In genomic region chr6:56685994-56686393, GRCh38 we compare ENCODE assay signal across 20 cellular contexts. TPM values are rescaled to one million over a fixed set of nuclear protein-coding genes. Genes with fewer than 3 reads are reported as not detected.
DNase-seq lines count a peak whose midpoint lies in the region; ATAC-seq and TF ChIP-seq lines count a peak whose summit lies in the region.
"Had no signal": no experiment of that assay in that cellular context is flagged by ENCODE, and none has a peak within 500 bp of the region (broad histone marks: within the 10 kb centered on the region; RNA-seq: fewer than 3 reads in every experiment).

No MANE protein-coding gene starts in this region.

- H3K9me2 ChIP-seq in hepatocyte (replicated peaks; ENCODE audit: insufficient read depth): no peaks in the 10 kb centered on the region

- peak overlapping the region; percentile 68 for H3K4me2 ChIP-seq in hepatocyte
- H3K4me2 ChIP-seq: BLaER1 treated with 17β-estradiol and CSF1 and Interleukin-3, amounts not matched to agents 10 nM and 100 nM; KMS-11 had no signal

- H3K27ac ChIP-seq in hepatocyte (peak overlapping the region; percentile 93), gastrocnemius medialis (peak overlapping the region; percentile 89 to 96 (median 94))
- H3K27ac ChIP-seq: BLaER1 treated with 17β-estradiol and CSF1 and Interleukin-3, amounts not matched to agents 10 nM and 100 nM; KMS-11 had no signal

- peak; percentile 19 for DNase-seq in DMS53 (lab: John Stamatoyannopoulos, UW)
- no peak for DNase-seq in DMS53 treated with DMSO at 0.1 percent for 48 hours (lab: John Stamatoyannopoulos, UW; ENCODE audit: unreplicated experiment)
- peak; percentile 82 for DNase-seq in SK-N-DZ (ENCODE audit: low spot score)
- no peak for DNase-seq in hepatocyte (ENCODE audit: low spot score)
- no peak for DNase-seq in gastrocnemius medialis
- no peak for DNase-seq in dedifferentiated amniotic fluid mesenchymal stem cell (ENCODE audit: extremely low spot score)
- DNase-seq in activated CD8-positive, alpha-beta memory T cell treated with anti-CD3 and anti-CD28 coated beads for 24 hours: no peak
- no peak for DNase-seq in islet precursor cell
- DNase-seq: CD4-positive, alpha-beta memory T cell; DMS153; GDM1; NCI-H1105; NCI-H2171; NCI-H524 treated with DMSO at 0.1 percent for 48 hours; NCI-H82; OCI-M1; SHP77 treated with DMSO at 0.1 percent for 48 hours had no signal

- TF ChIP-seq POLR2A in gastrocnemius medialis (IDR thresholded peaks at IDR 0.05): no peak

- TF ChIP-seq CTCF in hepatocyte (IDR thresholded peaks at IDR 0.05; ENCODE audit: poor library complexity) (no peak), gastrocnemius medialis (IDR thresholded peaks at IDR 0.05 in 4 of 5, conservative IDR thresholded peaks at IDR 0.05 in 1 of 5) (no peak)

- in situ Hi-C loops in gastrocnemius medialis (cut with MboI; ENCODE audit: low sequenced_read_pairs in 4 of 4): no loop called here

- WGBS in hepatocyte (ENCODE audit: low lambda C conversion rate, missing lambda C conversion rate): 48% methylated on average over 2 of the region's 2 CpGs

- H3K4me1 ChIP-seq in hepatocyte (ENCODE audit: insufficient read depth) (peaks cover 53% of the 10 kb centered on the region), gastrocnemius medialis (peaks cover 68 to 79% of the 10 kb centered on the region in 2 donors)
- H3K4me1 ChIP-seq: BLaER1 treated with 17β-estradiol and CSF1 and Interleukin-3, amounts not matched to agents 10 nM and 100 nM had no signal

- H3K36me3 ChIP-seq in hepatocyte (replicated peaks; ENCODE audit: insufficient read depth, low read depth): no peaks in the 10 kb centered on the region
- H3K36me3 ChIP-seq in gastrocnemius medialis: no peaks in the 10 kb centered on the region

- H4K20me1 ChIP-seq in hepatocyte (ENCODE audit: insufficient read depth, poor library complexity, severe bottlenecking): no peaks in the 10 kb centered on the region
- H4K20me1 ChIP-seq: BLaER1 treated with 17β-estradiol and CSF1 and Interleukin-3, amounts not matched to agents 10 nM and 100 nM had no signal

- peaks cover 88% of the 10 kb centered on the region for H3K79me2 ChIP-seq in hepatocyte

- H3K4me3 ChIP-seq in hepatocyte (no peak overlapping the region), gastrocnemius medialis (no peak overlapping the region)
- H3K4me3 ChIP-seq: BLaER1 treated with 17β-estradiol and CSF1 and Interleukin-3, amounts not matched to agents 10 nM and 100 nM had no signal

- no peaks in the 10 kb centered on the region for H3K9me3 ChIP-seq in hepatocyte (ENCODE audit: low read depth)
- H3K9me3 ChIP-seq in gastrocnemius medialis: no peaks in the 10 kb centered on the region
- H3K9me3 ChIP-seq: BLaER1 treated with 17β-estradiol and CSF1 and Interleukin-3, amounts not matched to agents 10 nM and 100 nM had no signal

- H2AFZ ChIP-seq in hepatocyte: no peak overlapping the region

- no peak for ATAC-seq in gastrocnemius medialis
- ATAC-seq: HCT116 had no signal

- H3K27me3 ChIP-seq in hepatocyte: no peaks in the 10 kb centered on the region
- no peaks in the 10 kb centered on the region for H3K27me3 ChIP-seq in gastrocnemius medialis
- H3K27me3 ChIP-seq: BLaER1 treated with 17β-estradiol and CSF1 and Interleukin-3, amounts not matched to agents 10 nM and 100 nM had no signal

- intact Hi-C loops in gastrocnemius medialis (cut with DNase I; ENCODE audit: low total_unique reads): no loop called here

RNA-seq across cellular contexts. Expression of gene DST, which starts 43.3 kb away (rescaled TPM):
- polyA plus RNA-seq in SK-N-DZ (2014; cell fraction: cytosol; rRNA removed): 79.0 and 102 TPM in 2 replicates
- polyA plus RNA-seq in SK-N-DZ (2014; cell fraction: nucleus; rRNA removed): 233 and 307 TPM in 2 replicates
- total RNA-seq in hepatocyte (369 and 396 TPM in 2 replicates), gastrocnemius medialis (100 to 1,000 TPM; 114 to 219 (median 204) TPM)
- 103 and 131 TPM in 2 replicates for polyA plus RNA-seq in hepatocyte

Comparison
In these comparisons a context has a peak if more than half of its experiments do, and no peak if none do; other contexts are left out.
1. DNase-seq: peak in DMS53 (single experiment) and SK-N-DZ (single experiment); none in DMS53 treated with DMSO at 0.1 percent for 48 hours (single experiment), hepatocyte (single experiment), gastrocnemius medialis (0 of 2), dedifferentiated amniotic fluid mesenchymal stem cell (single experiment), activated CD8-positive, alpha-beta memory T cell treated with anti-CD3 and anti-CD28 coated beads for 24 hours (single experiment) and islet precursor cell (single experiment).